1 cellular context compared by ENCODE assay signal in genomic region chr19:38930776-38931761, GRCh38.
A peak's percentile ranks its signal among the peaks of the same experiment; 100 is the strongest.
TF ChIP-seq lines count a peak whose summit lies in the region.

MRPS12 (plus strand) TSS chr19:38930944; CDS start chr19:38931295, 351 bp downstream.

TF ChIP-seq in HCT116, 20 proteins besides CTCF, POLR2A, EP300 and RAD21 (continued from another document):
- TF ChIP-seq REST (IDR thresholded peaks at IDR 0.05; ENCODE audit: low read depth): no peak
- TF ChIP-seq JUND (IDR thresholded peaks at IDR 0.05): no peak
- no peak for TF ChIP-seq CBX3 (IDR thresholded peaks at IDR 0.05; ENCODE audit: low read depth)
- TF ChIP-seq MAX (IDR thresholded peaks at IDR 0.05): peak; percentile 83
- TF ChIP-seq EZH2phosphoT487 (IDR thresholded peaks at IDR 0.05; ENCODE audit: borderline replicate concordance): no peak
- TF ChIP-seq EZH2 (IDR thresholded peaks at IDR 0.05): no peak
- peak; percentile 94 for TF ChIP-seq SP1 (IDR thresholded peaks at IDR 0.05; ENCODE audit: low read depth)
- no peak for TF ChIP-seq SRF (IDR thresholded peaks at IDR 0.05; ENCODE audit: low read depth)
- no peak for TF ChIP-seq ATF3 (IDR thresholded peaks at IDR 0.05)
